20 cellular contexts compared by ENCODE assay signal in the genomic region with DNA sequence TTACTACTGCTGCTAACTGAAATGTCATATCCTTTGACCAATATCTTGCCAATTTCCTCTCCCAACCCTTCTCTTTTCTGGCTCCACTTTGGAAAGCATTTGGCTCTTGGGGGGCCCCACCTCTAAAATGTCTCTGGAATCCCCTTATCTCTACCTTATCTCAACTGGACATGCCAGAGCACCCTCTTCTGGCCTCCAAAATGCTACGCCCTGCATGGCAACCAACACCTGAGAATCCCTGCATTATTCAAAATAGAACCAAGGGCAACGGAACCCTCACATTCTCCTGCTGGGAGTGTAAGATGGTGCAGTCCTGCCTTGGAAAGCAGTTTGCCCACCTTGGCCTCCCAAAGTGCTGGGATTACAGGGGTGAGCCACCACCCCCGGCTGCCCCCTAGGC. TPM values are rescaled to one million over a fixed set of nuclear protein-coding genes. Genes with fewer than 3 reads are reported as not detected.
A peak's percentile ranks its signal among the peaks of the same experiment; 100 is the strongest.
DNase-seq lines count a peak whose midpoint lies in the region; ATAC-seq and TF ChIP-seq lines count a peak whose summit lies in the region.
"Had no signal": no experiment of that assay in that cellular context is flagged by ENCODE, and none has a peak within 500 bp of the region (broad histone marks: within the 10 kb centered on the region; RNA-seq: fewer than 3 reads in every experiment).

No MANE protein-coding gene starts in this region.

- peaks cover 23% of the 10 kb centered on the region for H3K4me1 ChIP-seq in Caco-2
- peaks cover 8% of the 10 kb centered on the region for H3K4me1 ChIP-seq in PC-3 (ENCODE audit: insufficient read depth, low read length)

- H4K20me1 ChIP-seq in PC-3 (ENCODE audit: low read length): no peaks in the 10 kb centered on the region

- no peaks in the 10 kb centered on the region for H3K79me2 ChIP-seq in PC-3 (ENCODE audit: low read length)

- H3K27ac ChIP-seq in PC-3 (ENCODE audit: low read length): no peak overlapping the region

- H3K9me3 ChIP-seq in Caco-2: peaks cover 13% of the 10 kb centered on the region
- no peaks in the 10 kb centered on the region for H3K9me3 ChIP-seq in PC-3 (ENCODE audit: low read length)

- peaks cover 44% of the 10 kb centered on the region for H3K36me3 Mint-ChIP-seq in Caco-2 (ENCODE audit: insufficient read depth, unreplicated experiment)
- peaks cover 4% of the 10 kb centered on the region for H3K36me3 Mint-ChIP-seq in glutamatergic neuron (ENCODE audit: unreplicated experiment)
- peaks cover 4 to 26% (median 20%) of the 10 kb centered on the region in 3 donors for H3K36me3 Mint-ChIP-seq in immature natural killer cell

- DNase-seq in Caco-2 (peak; percentile 30 to 53), H7 (peak; percentile 29), PC-3 (no peak), glutamatergic neuron (no peak), immature natural killer cell (no peak), AG08396 (ENCODE audit: low spot score) (no peak)
- DNase-seq: ACHN; CD4-positive, CD25-positive, alpha-beta regulatory T cell; DMS79 treated with DMSO at 0.1 percent for 48 hours; IMR-90; NCI-H1417; NCI-H187 treated with DMSO at 0.1 percent for 48 hours; NCI-H2171; NCI-H446 had no signal

- peak overlapping the region; percentile 73 for H3K27ac Mint-ChIP-seq in Caco-2 (ENCODE audit: unreplicated experiment)
- peak overlapping the region; percentile 28 for H3K27ac Mint-ChIP-seq in glutamatergic neuron (ENCODE audit: unreplicated experiment)
- H3K27ac Mint-ChIP-seq in immature natural killer cell: peak overlapping the region in 2 of 6 donors; percentile 29 to 45
- H3K27ac Mint-ChIP-seq: B cell; CD4-positive, CD25-positive, alpha-beta regulatory T cell had no signal

- H3K4me3 Mint-ChIP-seq in Caco-2 (ENCODE audit: unreplicated experiment) (peak overlapping the region; percentile 23), glutamatergic neuron (ENCODE audit: unreplicated experiment) (no peak overlapping the region), immature natural killer cell (no peak overlapping the region)
- H3K4me3 Mint-ChIP-seq: B cell; CD4-positive, CD25-positive, alpha-beta regulatory T cell had no signal

- TF ChIP-seq CTCF in Caco-2 (IDR thresholded peaks at IDR 0.05; ENCODE audit: insufficient read depth in 1 of 2, low read depth in 1 of 2, low read length in 1 of 2, severe bottlenecking in 1 of 2, unreplicated experiment in 1 of 2): peak in 1 of 2 experiments; percentile 6
- TF ChIP-seq CTCF in PC-3 (conservative IDR thresholded peaks at IDR 0.05; ENCODE audit: low read depth, low read length): peak; percentile 23; the same call in 1 of the 2 replicates
- TF ChIP-seq CTCF in glutamatergic neuron (IDR thresholded peaks at IDR 0.05; ENCODE audit: partially characterized antibody, unreplicated experiment): no peak

- no peak for ATAC-seq in PC-3
- ATAC-seq in GM18909 (IDR thresholded peaks at IDR 0.05; ENCODE audit: poor library complexity, unreplicated experiment): no peak
- ATAC-seq: Panc1, Right ventricle myocardium inferior had no signal

- intact Hi-C loops in Caco-2 (cut with micrococcal nuclease; ENCODE audit: unreplicated experiment) (no loop called here), PC-3 (cut with micrococcal nuclease) (no loop called here)

- no peaks in the 10 kb centered on the region for H3K27me3 ChIP-seq in Caco-2 (replicated peaks; ENCODE audit: control insufficient read depth, insufficient read depth, low read length)
- H3K27me3 ChIP-seq in H7 (ENCODE audit: control insufficient read depth, insufficient read depth, low read length): no peaks in the 10 kb centered on the region
- no peaks in the 10 kb centered on the region for H3K27me3 ChIP-seq in PC-3 (ENCODE audit: low read length)

- H3K4me3 ChIP-seq in Caco-2 (ENCODE audit: low read depth, low read length): no peak overlapping the region
- no peak overlapping the region for H3K4me3 ChIP-seq in H7 (ENCODE audit: insufficient read depth, low read depth, low read length)
- H3K4me3 ChIP-seq in PC-3 (ENCODE audit: low read length): no peak overlapping the region

- H3K4me1 Mint-ChIP-seq in Caco-2 (ENCODE audit: low read depth, unreplicated experiment): peaks cover 31% of the 10 kb centered on the region
- peaks cover 8% of the 10 kb centered on the region for H3K4me1 Mint-ChIP-seq in glutamatergic neuron (ENCODE audit: low read depth, unreplicated experiment)
- peaks cover 38 to 43% of the 10 kb centered on the region in 2 donors for H3K4me1 Mint-ChIP-seq in immature natural killer cell

- POLR2A ChIA-PET in Caco-2 (lab: Charles Lee) (no interaction called here), PC-3 (lab: Charles Lee; ENCODE audit: unreplicated experiment) (no interaction called here)

- BruUV-seq in Caco-2 (replicated peaks; lab: Mats Ljungman, UMichigan): no TSS peak
- no TSS peak for BruUV-seq in PC-3 (replicated peaks; lab: Mats Ljungman, UMichigan)

- no peaks in the 10 kb centered on the region for H3F3A ChIP-seq in PC-3 (ENCODE audit: low read length, unreplicated experiment)

- CTCF ChIA-PET in Caco-2 (lab: Charles Lee): no interaction called here
- CTCF ChIA-PET in PC-3 (lab: Charles Lee): no interaction called here

- no peaks in the 10 kb centered on the region for H3K9me2 ChIP-seq in PC-3 (replicated peaks; ENCODE audit: low read length)

- no peak overlapping the region for H3K9ac ChIP-seq in PC-3 (ENCODE audit: low read length)

- H3K36me3 ChIP-seq in Caco-2 (ENCODE audit: control insufficient read depth, insufficient read depth, low read length): peaks cover 4% of the 10 kb centered on the region
- peaks cover 10% of the 10 kb centered on the region for H3K36me3 ChIP-seq in H7 (replicated peaks; ENCODE audit: control insufficient read depth, insufficient read depth, low read length)
- H3K36me3 ChIP-seq in PC-3 (ENCODE audit: low read depth, low read length): no peaks in the 10 kb centered on the region

- no peak overlapping the region for H2AFZ ChIP-seq in PC-3 (ENCODE audit: low read length)

- peaks cover 10% of the 10 kb centered on the region for H3K9me3 Mint-ChIP-seq in Caco-2 (ENCODE audit: unreplicated experiment)
- peaks cover 15% of the 10 kb centered on the region for H3K9me3 Mint-ChIP-seq in glutamatergic neuron (ENCODE audit: unreplicated experiment)
- H3K9me3 Mint-ChIP-seq in immature natural killer cell: peaks cover 0 to 5% (median 0%) of the 10 kb centered on the region in 6 donors

- no peak overlapping the region for H3K4me2 ChIP-seq in PC-3 (ENCODE audit: low read length)

- no peaks in the 10 kb centered on the region for H3K27me3 Mint-ChIP-seq in Caco-2 (ENCODE audit: insufficient read depth, unreplicated experiment)
- H3K27me3 Mint-ChIP-seq in glutamatergic neuron (ENCODE audit: unreplicated experiment): peaks cover 14% of the 10 kb centered on the region
- H3K27me3 Mint-ChIP-seq in immature natural killer cell (ENCODE audit: low read depth in 3 of 3): peaks cover 4 to 14% (median 9%) of the 10 kb centered on the region in 3 donors
- H3K27me3 Mint-ChIP-seq: B cell; CD4-positive, CD25-positive, alpha-beta regulatory T cell had no signal

RNA-seq across cellular contexts. Expression of gene CERS4, which starts 35.3 kb away (rescaled TPM):
- 56.8 and 66.9 TPM in 2 replicates for total RNA-seq in Caco-2 (2022)
- 116 and 117 TPM in 2 replicates for total RNA-seq in H7 (2014; rRNA removed; shearing (Covaris generic))
- total RNA-seq in PC-3 (2014; rRNA removed): 39.3 and 43.9 TPM in 2 replicates
- total RNA-seq in glutamatergic neuron (ENCODE audit: unreplicated experiment): 27.3 TPM
- 10 to 100 TPM; 38.0 to 61.1 (median 48.1) TPM for polyA plus RNA-seq in immature natural killer cell
- total RNA-seq: HT-29, LHCN-M2 had no signal

Comparison
In these comparisons a context has a peak if more than half of its experiments do, and no peak if none do; other contexts are left out.
1. DNase-seq: peak in Caco-2 (2 of 2) and H7 (single experiment); none in PC-3 (single experiment), glutamatergic neuron (single experiment), immature natural killer cell (0 of 3) and AG08396 (single experiment).